In the genomic region with DNA sequence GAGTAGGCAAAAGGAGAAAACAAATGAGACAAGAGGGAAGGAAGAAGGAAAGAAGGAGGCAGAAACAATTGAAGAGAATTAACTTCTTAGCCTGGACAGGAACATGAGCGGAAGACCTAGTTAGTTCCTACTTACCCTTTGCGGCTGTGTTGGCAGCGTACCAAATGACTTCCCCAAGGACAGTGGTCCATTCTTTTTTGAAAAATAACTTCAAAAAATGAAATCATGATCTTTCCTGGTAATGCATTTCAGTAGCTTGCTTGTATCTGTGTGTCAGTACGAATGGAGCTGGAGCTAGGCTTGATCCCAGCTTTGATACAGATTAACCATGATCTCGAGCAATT, we compare ENCODE assay signal across 1 cellular context.
TF ChIP-seq lines count a peak whose summit lies in the region.

No MANE protein-coding gene starts in this region.

TF ChIP-seq in HepG2, 621 proteins besides CTCF, POLR2A, EP300 and RAD21 (continued from another document):
- TF ChIP-seq ZNF280D (CRISPR knock-in tag; IDR thresholded peaks at IDR 0.05) (no peak), ZHX2 (IDR thresholded peaks at IDR 0.05; ENCODE audit: low read depth) (no peak), ZHX2 (CRISPR knock-in tag; IDR thresholded peaks at IDR 0.05; ENCODE audit: borderline replicate concordance) (no peak), ZSCAN29 (CRISPR knock-in tag; conservative IDR thresholded peaks at IDR 0.05) (no peak), ZNF704 (CRISPR knock-in tag; IDR thresholded peaks at IDR 0.05; ENCODE audit: borderline replicate concordance) (no peak), CENPX (CRISPR knock-in tag; IDR thresholded peaks at IDR 0.05) (no peak), XRCC5 (optimal IDR thresholded peaks at IDR 0.05; ENCODE audit: low read length) (no peak)
- TF ChIP-seq, protein P1, sequence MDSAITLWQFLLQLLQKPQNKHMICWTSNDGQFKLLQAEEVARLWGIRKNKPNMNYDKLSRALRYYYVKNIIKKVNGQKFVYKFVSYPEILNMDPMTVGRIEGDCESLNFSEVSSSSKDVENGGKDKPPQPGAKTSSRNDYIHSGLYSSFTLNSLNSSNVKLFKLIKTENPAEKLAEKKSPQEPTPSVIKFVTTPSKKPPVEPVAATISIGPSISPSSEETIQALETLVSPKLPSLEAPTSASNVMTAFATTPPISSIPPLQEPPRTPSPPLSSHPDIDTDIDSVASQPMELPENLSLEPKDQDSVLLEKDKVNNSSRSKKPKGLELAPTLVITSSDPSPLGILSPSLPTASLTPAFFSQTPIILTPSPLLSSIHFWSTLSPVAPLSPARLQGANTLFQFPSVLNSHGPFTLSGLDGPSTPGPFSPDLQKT (CRISPR knock-in tag; IDR thresholded peaks at IDR 0.05; ENCODE audit: borderline replicate concordance): no peak
